In genomic region chr4:155593793-155594192, GRCh38 we compare ENCODE assay signal across 1 cellular context.
TF ChIP-seq lines count a peak whose summit lies in the region.

No MANE protein-coding gene starts in this region.

TF ChIP-seq in GM23338, 12 proteins besides CTCF, POLR2A, EP300 and RAD21 (continued from another document):
- no peak for TF ChIP-seq ZNF462 (CRISPR knock-in tag; IDR thresholded peaks at IDR 0.05)
- TF ChIP-seq ZNF331 (CRISPR knock-in tag; IDR thresholded peaks at IDR 0.05; ENCODE audit: low read depth), result no peak
- TF ChIP-seq STAT1 (IDR thresholded peaks at IDR 0.05; ENCODE audit: unreplicated experiment), result no peak
- TF ChIP-seq NANOG (IDR thresholded peaks at IDR 0.05; ENCODE audit: borderline replicate concordance), result no peak
- no peak for TF ChIP-seq JUNB (IDR thresholded peaks at IDR 0.05; ENCODE audit: unreplicated experiment)
- no peak for TF ChIP-seq ZNF114 (CRISPR knock-in tag; IDR thresholded peaks at IDR 0.05)
- TF ChIP-seq POLR2AphosphoS5 (IDR thresholded peaks at IDR 0.05; ENCODE audit: low read depth), result no peak
- TF ChIP-seq EZH2 (IDR thresholded peaks at IDR 0.05; ENCODE audit: low read depth, unreplicated experiment), result no peak
- no peak for TF ChIP-seq REST (IDR thresholded peaks at IDR 0.05; ENCODE audit: unreplicated experiment)
